ENCODE assay signal across 1 cellular context in genomic region chr10:95253007-95253406, GRCh38.
TF ChIP-seq lines count a peak whose summit lies in the region.

No MANE protein-coding gene starts in this region.

TF ChIP-seq in HepG2, 621 proteins besides CTCF, POLR2A, EP300 and RAD21:
- TF ChIP-seq NFAT5 (CRISPR knock-in tag; IDR thresholded peaks at IDR 0.05) (no peak), ZNF12 (CRISPR knock-in tag; IDR thresholded peaks at IDR 0.05) (0 out of 2 replicates have a peak, but pooled peaks have one; percentile 31)
